11 cellular contexts compared by ENCODE assay signal in the genomic region with DNA sequence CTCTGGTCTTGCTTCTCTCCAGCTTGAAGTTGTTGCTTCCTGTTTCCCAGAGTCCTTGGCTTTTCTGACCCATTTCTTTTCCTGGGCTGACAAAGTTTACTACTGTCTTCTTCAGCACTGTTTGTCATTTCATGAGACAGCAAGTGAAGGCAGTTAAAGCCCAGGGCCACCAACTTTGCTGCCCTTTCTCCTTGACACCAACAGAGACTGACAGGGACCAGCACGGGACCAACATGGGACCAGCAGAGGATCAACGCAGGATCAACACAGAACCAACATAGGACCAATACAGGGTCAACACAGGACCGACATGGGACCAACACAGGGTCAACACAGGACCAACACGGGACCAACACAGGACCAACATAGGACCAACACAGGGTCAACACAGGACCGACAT. TPM values are rescaled to one million over a fixed set of nuclear protein-coding genes. Genes with fewer than 3 reads are reported as not detected.
"Had no signal": no experiment of that assay in that cellular context is flagged by ENCODE, and none has a peak within 500 bp of the region (broad histone marks: within the 10 kb centered on the region; RNA-seq: fewer than 3 reads in every experiment).

No MANE protein-coding gene starts in this region.

- FAIRE-seq: K562 had no signal

- DNase-seq: GM23248, GOT3, H7, HFFc6, IMR-90 had no signal

- H3K9me3 ChIP-seq: HAP-1 had no signal

- H3K4me1 ChIP-seq: HAP-1 had no signal

- H2AFZ ChIP-seq: GM23248 had no signal

- ATAC-seq: HCT116, K562 had no signal

- H3K4me3 ChIP-seq: GM23248, HAP-1, K562 had no signal

- H3K36me3 ChIP-seq: HAP-1 had no signal

- H3K27ac ChIP-seq: GM23248, HL-60 had no signal

- H3K9ac ChIP-seq: GM23248 had no signal

RNA-seq across cellular contexts. Expression of a gene that starts 34.9 kb away (rescaled TPM):
- total RNA-seq: H4, HFFc6, HT1080, K562 had no signal
